8 cellular contexts compared by ENCODE assay signal in genomic region chr1:115052454-115053083, GRCh38. TPM values are rescaled to one million over a fixed set of nuclear protein-coding genes. Genes with fewer than 3 reads are reported as not detected.
DNase-seq lines count a peak whose midpoint lies in the region; ATAC-seq, FAIRE-seq and TF ChIP-seq lines count a peak whose summit lies in the region.

No MANE protein-coding gene starts in this region.

- peak; percentile 75 for TF ChIP-seq CTCF in AG04449 (IDR thresholded peaks at IDR 0.05; ENCODE audit: insufficient read depth, low read length, missing control alignments)
- TF ChIP-seq CTCF in liver (IDR thresholded peaks at IDR 0.05; ENCODE audit: low read depth, low read length, missing input control) = peak; percentile 74

- H3K36me3 ChIP-seq in liver (ENCODE audit: control insufficient read depth in 4 of 4, insufficient read depth in 3 of 4, low read depth in 1 of 4, low read length in 3 of 4) = no peaks in the 10 kb centered on the region

- ATAC-seq in HG03039 (IDR thresholded peaks at IDR 0.05; ENCODE audit: unreplicated experiment) = peak; percentile 77

- H3K27me3 ChIP-seq in liver (ENCODE audit: control insufficient read depth in 4 of 4, insufficient read depth in 4 of 4, low read length in 3 of 4) = peaks cover 0 to 8% (median 0%) of the 10 kb centered on the region in 4 donors

- H3K27ac ChIP-seq in liver (ENCODE audit: low read depth in 1 of 2, low read length in 2 of 2) = no peak overlapping the region

- peak; percentile 78 to 88 for TF ChIP-seq RAD21 in liver (IDR thresholded peaks at IDR 0.05)

- H3K4me3 ChIP-seq in AG04449 (ENCODE audit: low read depth, low read length) (no peak overlapping the region), liver (ENCODE audit: low read depth in 1 of 3, low read length in 3 of 3) (no peak overlapping the region)

- 31% methylated on average over 9 of the region's 9 CpGs for WGBS in liver

- DNase-seq in AG04449 (ENCODE audit: low read depth, low spot score) = no peak
- peak; percentile 14 for DNase-seq in GM18507 (ENCODE audit: extremely low spot score, insufficient read length, low read depth)
- peak; percentile 58 for DNase-seq in NCI-H2196 (lab: John Stamatoyannopoulos, UW; ENCODE audit: unreplicated experiment)
- peak; percentile 31 for DNase-seq in activated CD4-positive, CD25-positive, alpha-beta regulatory T cell treated with anti-CD3 and anti-CD28 coated beads, Interleukin-2, amount 50 U/mL, for 16 hours (ENCODE audit: low read depth, low spot score)
- peak; percentile 71 for DNase-seq in dermis blood vessel endothelial cell
- DNase-seq in stimulated activated CD8-positive, alpha-beta memory T cell treated with anti-CD3 and anti-CD28 coated beads, Interleukin-7, amount 100 ng/mL, for 4 hours (ENCODE audit: low read depth in 2 of 2) = peak; percentile 22 to 26

- no peaks in the 10 kb centered on the region for H3K4me1 ChIP-seq in liver (ENCODE audit: control insufficient read depth in 4 of 4, insufficient read depth in 4 of 4, low read length in 3 of 4)

- H3K9ac ChIP-seq in liver (ENCODE audit: low read depth in 1 of 2, low read length in 2 of 2) = no peak overlapping the region

- peak; percentile 89 for FAIRE-seq in GM18507 (lab: Jason Lieb, UNC)

- POLR2A ChIA-PET in AG04449 (lab: Yijun Ruan, JAX) = no interaction called here

- CTCF ChIA-PET in AG04449 (lab: Yijun Ruan, JAX) = interaction anchor here (0.7 to 6.8 kb wide), 32 partner anchors 12 to 730 kb away, joined by 3 to 104 read pairs (median 4); no protein-coding TSS in a partner anchor

- no peaks in the 10 kb centered on the region for H3K9me3 ChIP-seq in liver (ENCODE audit: control insufficient read depth in 4 of 4, low read length in 3 of 4)

TF ChIP-seq in liver, 16 proteins besides CTCF, POLR2A, EP300 and RAD21:
- TF ChIP-seq ZBTB33 (IDR thresholded peaks at IDR 0.05) (no peak), RXRA (IDR thresholded peaks at IDR 0.05) (no peak), REST (IDR thresholded peaks at IDR 0.05) (no peak), MAX (IDR thresholded peaks at IDR 0.05) (no peak), FOXA2 (IDR thresholded peaks at IDR 0.05) (no peak), ATF3 (IDR thresholded peaks at IDR 0.05) (no peak), FOXA1 (IDR thresholded peaks at IDR 0.05) (no peak), HNF4A (conservative IDR thresholded peaks at IDR 0.05) (no peak), NR2F2 (IDR thresholded peaks at IDR 0.05) (no peak), EGR1 (IDR thresholded peaks at IDR 0.05; ENCODE audit: low read depth in 2 of 2) (no peak), GABPA (IDR thresholded peaks at IDR 0.05 in 1 of 2, conservative IDR thresholded peaks at IDR 0.05 in 1 of 2) (no peak), HNF4G (IDR thresholded peaks at IDR 0.05) (no peak), TAF1 (conservative IDR thresholded peaks at IDR 0.05) (no peak)

RNA-seq across cellular contexts. Expression of gene TSHB, which starts 22.9 kb away (rescaled TPM):
- total RNA-seq in dermis blood vessel endothelial cell (not detected in 2 replicates), liver (not detected)
- polyA plus RNA-seq in liver = not detected

RNA-seq across cellular contexts. Expression of gene TSPAN2, which starts 36.7 kb away (rescaled TPM):
- total RNA-seq in dermis blood vessel endothelial cell (1.3 and 5.3 TPM in 2 replicates), liver (1 to 10 TPM in 1 of 2 donors, under 1 TPM in 1; 0.33 to 1.5 TPM)
- under 1 TPM; 0.13 to 0.27 TPM for polyA plus RNA-seq in liver
